In the genomic region with DNA sequence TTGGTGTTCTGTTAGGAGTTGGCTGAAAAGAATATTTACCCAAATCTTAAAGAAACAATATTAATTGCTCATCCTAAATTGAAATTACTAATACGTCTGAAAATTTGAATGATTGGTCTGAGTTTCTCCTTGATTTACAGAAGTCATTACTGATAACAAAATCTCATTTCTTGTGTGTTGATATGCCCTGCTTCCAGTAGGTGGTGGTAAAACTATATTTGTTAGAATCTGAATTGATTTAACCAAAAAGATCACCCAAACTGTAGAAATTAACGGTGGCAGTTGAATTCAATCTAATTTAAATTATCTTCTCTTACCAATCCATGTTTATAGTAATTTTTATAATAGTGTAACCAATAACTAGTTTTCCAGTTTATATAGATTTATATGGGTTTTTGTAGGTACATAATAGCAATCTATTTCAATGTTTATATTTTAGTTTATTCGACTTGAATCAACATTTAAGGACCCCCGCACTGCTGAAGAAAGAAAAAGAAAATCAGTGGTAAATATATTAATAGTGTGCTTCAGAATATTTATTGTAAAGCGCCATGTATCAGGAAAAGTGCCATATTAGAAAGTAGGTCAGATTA, we compare ENCODE assay signal across 8 cellular contexts.
DNase-seq lines count a peak whose midpoint lies in the region; ATAC-seq and TF ChIP-seq lines count a peak whose summit lies in the region.

No MANE protein-coding gene starts in this region.

- no peaks in the 10 kb centered on the region for H3K79me2 ChIP-seq in Loucy (ENCODE audit: insufficient read depth, low read length)

- H3K9ac ChIP-seq in Loucy (ENCODE audit: low read depth, low read length, poor library complexity, severe bottlenecking) = no peak overlapping the region

- no peaks in the 10 kb centered on the region for H3K9me3 ChIP-seq in Loucy (ENCODE audit: insufficient read depth, low read depth, low read length)

- peak; percentile 69 for TF ChIP-seq CTCF in Loucy (conservative IDR thresholded peaks at IDR 0.05; ENCODE audit: low read length)
- peak; percentile 32 for TF ChIP-seq CTCF in brain microvascular endothelial cell (IDR thresholded peaks at IDR 0.05; ENCODE audit: low read depth, low read length, missing control alignments)

- DNase-seq in ELR (ENCODE audit: low read depth) (peak; percentile 50), brain microvascular endothelial cell (no peak), medulla oblongata (ENCODE audit: extremely low spot score) (peak; percentile 45), HEK293T (ENCODE audit: extremely low spot score) (no peak), LoVo (ENCODE audit: low spot score) (no peak)

- peaks cover 8% of the 10 kb centered on the region for H3K4me1 ChIP-seq in Loucy (ENCODE audit: insufficient read depth, low read length, poor library complexity, severe bottlenecking)

- POLR2A ChIA-PET in HEK293T (lab: Yijun Ruan, JAX) = no interaction called here

- H3K4me2 ChIP-seq in Loucy (ENCODE audit: low read depth, low read length, poor library complexity, severe bottlenecking) = no peak overlapping the region

- ATAC-seq in HG02852 (IDR thresholded peaks at IDR 0.05; ENCODE audit: unreplicated experiment) (no peak), HG02885 (IDR thresholded peaks at IDR 0.05; ENCODE audit: poor library complexity, unreplicated experiment) (no peak)

- in situ Hi-C loops in brain microvascular endothelial cell (cut with HindIII; ENCODE audit: low pct_ligation_motif_present, low sequenced_read_pairs) = no loop called here

- H3K4me3 ChIP-seq in Loucy (ENCODE audit: low read length, poor library complexity, severe bottlenecking) (no peak overlapping the region), brain microvascular endothelial cell (ENCODE audit: low read depth, low read length) (no peak overlapping the region)

- H3K9me2 ChIP-seq in Loucy (replicated peaks; ENCODE audit: low read depth, low read length) = no peaks in the 10 kb centered on the region

- no peaks in the 10 kb centered on the region for H4K20me1 ChIP-seq in Loucy (ENCODE audit: insufficient read depth, low read length, poor library complexity, severe bottlenecking)

- H3F3A ChIP-seq in Loucy (ENCODE audit: low read depth) = no peaks in the 10 kb centered on the region; the same call in 1 of the 2 replicates

- H2AFZ ChIP-seq in Loucy (ENCODE audit: low read length) = no peak overlapping the region

- H3K27me3 ChIP-seq in Loucy (ENCODE audit: insufficient read depth, low read length, poor library complexity, severe bottlenecking) (no peaks in the 10 kb centered on the region), brain microvascular endothelial cell (replicated peaks) (no peaks in the 10 kb centered on the region)

- CTCF ChIA-PET in HEK293T (lab: Yijun Ruan, JAX) = interaction anchor here (0.7 kb wide), 1 partner anchor 128 kb away, joined by 3 read pairs; no protein-coding TSS in a partner anchor

- H3K36me3 ChIP-seq in Loucy (ENCODE audit: insufficient read depth, low read length) (peaks cover 88% of the 10 kb centered on the region), brain microvascular endothelial cell (replicated peaks) (peaks cover 18% of the 10 kb centered on the region)

- no peak overlapping the region for H3K27ac ChIP-seq in brain microvascular endothelial cell

TF ChIP-seq in HEK293T, 16 proteins besides CTCF, POLR2A, EP300 and RAD21:
- TF ChIP-seq FOXA1 (IDR thresholded peaks at IDR 0.05) (no peak), ZNF384 (IDR thresholded peaks at IDR 0.05) (no peak), L3MBTL2 (conservative IDR thresholded peaks at IDR 0.05) (no peak), ARNT (IDR thresholded peaks at IDR 0.05) (no peak), FOXM1 (IDR thresholded peaks at IDR 0.05; ENCODE audit: borderline replicate concordance) (no peak), TARDBP (IDR thresholded peaks at IDR 0.05) (no peak), NFRKB (IDR thresholded peaks at IDR 0.05) (no peak), BHLHE40 (IDR thresholded peaks at IDR 0.05; ENCODE audit: borderline replicate concordance) (no peak), ELF4 (IDR thresholded peaks at IDR 0.05) (no peak), LEF1 (IDR thresholded peaks at IDR 0.05; ENCODE audit: borderline replicate concordance) (no peak), HDGF (IDR thresholded peaks at IDR 0.05; ENCODE audit: borderline replicate concordance) (no peak), CTBP1 (IDR thresholded peaks at IDR 0.05; ENCODE audit: borderline replicate concordance) (no peak), FOXK2 (IDR thresholded peaks at IDR 0.05) (no peak)
- TF ChIP-seq, protein P1, sequence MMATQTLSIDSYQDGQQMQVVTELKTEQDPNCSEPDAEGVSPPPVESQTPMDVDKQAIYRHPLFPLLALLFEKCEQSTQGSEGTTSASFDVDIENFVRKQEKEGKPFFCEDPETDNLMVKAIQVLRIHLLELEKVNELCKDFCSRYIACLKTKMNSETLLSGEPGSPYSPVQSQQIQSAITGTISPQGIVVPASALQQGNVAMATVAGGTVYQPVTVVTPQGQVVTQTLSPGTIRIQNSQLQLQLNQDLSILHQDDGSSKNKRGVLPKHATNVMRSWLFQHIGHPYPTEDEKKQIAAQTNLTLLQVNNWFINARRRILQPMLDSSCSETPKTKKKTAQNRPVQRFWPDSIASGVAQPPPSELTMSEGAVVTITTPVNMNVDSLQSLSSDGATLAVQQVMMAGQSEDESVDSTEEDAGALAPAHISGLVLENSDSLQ (IDR thresholded peaks at IDR 0.05) = no peak

Comparison
In these comparisons a context has a peak if more than half of its experiments do, and no peak if none do; other contexts are left out.
1. DNase-seq: peak in ELR (single experiment) and medulla oblongata (single experiment); none in brain microvascular endothelial cell (single experiment), HEK293T (single experiment) and LoVo (single experiment).